Comparison of ENCODE assay signal across 5 cellular contexts in the genomic region with DNA sequence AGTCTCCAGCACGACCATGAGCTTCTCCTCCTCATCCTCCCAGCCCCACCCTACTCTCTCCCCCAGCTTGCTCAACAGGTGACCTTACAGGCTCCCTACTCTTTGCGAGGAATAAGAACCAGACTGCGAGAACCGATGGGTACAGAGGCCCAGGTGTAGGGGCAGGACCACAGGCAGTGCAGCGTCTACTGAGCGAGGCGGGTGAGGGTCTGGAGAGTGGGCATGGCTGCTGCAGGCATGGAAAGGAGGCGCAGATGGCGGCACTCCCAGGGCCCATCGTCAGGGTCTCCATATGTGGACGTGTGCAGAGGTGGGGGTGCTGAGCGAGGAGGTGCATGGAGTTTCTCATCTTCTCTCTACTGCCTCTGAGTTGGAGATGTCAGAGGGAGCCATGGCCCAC. TPM values are rescaled to one million over a fixed set of nuclear protein-coding genes. Genes with fewer than 3 reads are reported as not detected.
"Had no signal": no experiment of that assay in that cellular context is flagged by ENCODE, and none has a peak within 500 bp of the region (broad histone marks: within the 10 kb centered on the region; RNA-seq: fewer than 3 reads in every experiment).

No MANE protein-coding gene starts in this region.

RNA-seq across cellular contexts. Expression of a gene that starts 31.0 kb away (rescaled TPM):
- total RNA-seq: kidney epithelial cell, lower leg skin, lower lobe of right lung, lung microvascular endothelial cell had no signal
- polyA plus RNA-seq: naive thymus-derived CD4-positive, alpha-beta T cell had no signal
